ENCODE assay signal across 8 cellular contexts in the genomic region with DNA sequence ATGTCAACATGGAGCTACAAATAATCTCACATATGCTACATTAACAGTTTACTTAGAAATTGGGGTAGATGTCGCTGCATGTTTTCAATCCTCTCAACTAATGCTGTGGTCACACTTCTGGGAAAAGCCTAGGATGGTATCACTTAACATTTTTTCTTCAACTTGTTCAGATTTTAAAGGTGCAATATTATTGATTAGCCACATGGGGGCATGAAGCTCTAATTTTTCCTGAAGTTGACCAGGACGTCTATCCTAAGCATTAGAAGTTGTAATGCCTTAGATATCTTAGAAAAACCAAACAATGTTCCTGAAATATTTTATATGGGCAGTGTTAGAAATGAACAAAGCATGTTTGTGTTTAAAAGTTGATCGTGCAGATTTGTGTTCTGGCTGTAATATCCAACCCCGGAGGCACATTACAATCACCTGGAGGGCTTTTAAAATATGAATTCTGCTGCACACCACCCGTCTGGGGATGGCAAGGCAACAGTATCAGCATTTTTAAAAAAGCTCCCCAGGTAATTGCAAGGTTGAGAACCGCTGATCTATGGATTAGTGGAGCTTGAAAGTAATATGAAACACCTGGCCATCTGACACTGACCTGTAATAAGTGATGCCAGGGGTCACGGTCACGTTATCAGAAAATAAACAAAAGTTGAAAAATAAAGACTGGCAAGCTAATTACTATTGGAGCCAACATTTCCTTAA.
DNase-seq lines count a peak whose midpoint lies in the region; ATAC-seq and TF ChIP-seq lines count a peak whose summit lies in the region.

No MANE protein-coding gene starts in this region.

- TF ChIP-seq POLR2A in IMR-90 (IDR thresholded peaks at IDR 0.05; ENCODE audit: low read depth, low read length), result no peak
- TF ChIP-seq POLR2A in gastrocnemius medialis (IDR thresholded peaks at IDR 0.05), result no peak

- no peak overlapping the region for H3K27ac Mint-ChIP-seq in activated CD8-positive, alpha-beta memory T cell treated with anti-CD3 and anti-CD28 coated beads, Interleukin-2, amount 10 ng/mL, durations not matched to agents 7 days and 5 days
- no peak overlapping the region for H3K27ac Mint-ChIP-seq in activated naive CD8-positive, alpha-beta T cell treated with anti-CD3 and anti-CD28 coated beads, Interleukin-2, amount 50 U/mL, for 24 hours
- no peak overlapping the region for H3K27ac Mint-ChIP-seq in activated CD4-positive, alpha-beta T cell treated with anti-CD3 and anti-CD28 coated beads, Interleukin-2, amount 10 ng/mL, durations not matched to agents 7 days and 5 days

- peak overlapping the region; percentile 10; the same call in 1 of the 2 replicates for H2BK20ac ChIP-seq in IMR-90 (ENCODE audit: low read depth, low read length)

- intact Hi-C loops in IMR-90 (cut with micrococcal nuclease) (loop anchor here (1.0 to 5.0 kb wide), 5 partner anchors 148 to 364 kb away; partner anchors contain the start of gene CCBE1), gastrocnemius medialis (cut with DNase I; ENCODE audit: low total_unique reads) (loop anchor here (1.0 kb wide), 1 partner anchor 364 kb away; no protein-coding TSS in a partner anchor)

- peaks cover 13% of the 10 kb centered on the region for H3K27me3 Mint-ChIP-seq in activated CD8-positive, alpha-beta memory T cell treated with anti-CD3 and anti-CD28 coated beads, Interleukin-2, amount 10 ng/mL, durations not matched to agents 7 days and 5 days
- peaks cover 6% of the 10 kb centered on the region for H3K27me3 Mint-ChIP-seq in activated naive CD8-positive, alpha-beta T cell treated with anti-CD3 and anti-CD28 coated beads, Interleukin-2, amount 50 U/mL, for 24 hours
- H3K27me3 Mint-ChIP-seq in activated CD4-positive, alpha-beta T cell treated with anti-CD3 and anti-CD28 coated beads, Interleukin-2, amount 10 ng/mL, durations not matched to agents 7 days and 5 days, result peaks cover 8% of the 10 kb centered on the region

- no peak overlapping the region for H4K8ac ChIP-seq in IMR-90 (ENCODE audit: low read depth in 2 of 2, low read length in 2 of 2)

- H3K9me2 ChIP-seq in SK-N-SH, result no peaks in the 10 kb centered on the region

- POLR2A ChIA-PET in IMR-90 (lab: Charles Lee; ENCODE audit: unreplicated experiment), result interaction anchor here (0.5 to 0.9 kb wide), 2 partner anchors 222 to 259 kb away, joined by 3 read pairs; no protein-coding TSS in a partner anchor
- POLR2A ChIA-PET in SK-N-SH (lab: Yijun Ruan, JAX), result no interaction called here
- POLR2A ChIA-PET in activated CD4-positive, alpha-beta T cell treated with anti-CD3 and anti-CD28 coated beads, Interleukin-2, amount 10 ng/mL, durations not matched to agents 7 days and 5 days (lab: Charles Lee), result no interaction called here

- H3K4me1 Mint-ChIP-seq in activated CD8-positive, alpha-beta memory T cell treated with anti-CD3 and anti-CD28 coated beads, Interleukin-2, amount 10 ng/mL, durations not matched to agents 7 days and 5 days, result peaks cover 2% of the 10 kb centered on the region
- H3K4me1 Mint-ChIP-seq in activated naive CD8-positive, alpha-beta T cell treated with anti-CD3 and anti-CD28 coated beads, Interleukin-2, amount 50 U/mL, for 24 hours, result no peaks in the 10 kb centered on the region
- H3K4me1 Mint-ChIP-seq in activated CD4-positive, alpha-beta T cell treated with anti-CD3 and anti-CD28 coated beads, Interleukin-2, amount 10 ng/mL, durations not matched to agents 7 days and 5 days, result no peaks in the 10 kb centered on the region

- no peak overlapping the region for H4K91ac ChIP-seq in IMR-90 (ENCODE audit: insufficient read depth, low read depth, low read length)

- no peak overlapping the region for H2AK9ac ChIP-seq in IMR-90 (replicated peaks; ENCODE audit: low read depth, low read length, poor library complexity)

- H3F3A ChIP-seq in SK-N-SH (replicated peaks; ENCODE audit: insufficient read depth), result peaks cover 6% of the 10 kb centered on the region

- no peak overlapping the region for H3K56ac ChIP-seq in IMR-90 (ENCODE audit: extremely low read depth, insufficient read depth, low read length)

- no peak overlapping the region for H3K4me3 ChIP-seq in IMR-90 (ENCODE audit: insufficient read depth, low read depth, low read length)
- no peak overlapping the region for H3K4me3 ChIP-seq in SK-N-SH (ENCODE audit: low read depth in 2 of 2, low read length in 1 of 2)
- H3K4me3 ChIP-seq in foreskin fibroblast (ENCODE audit: low read depth in 1 of 2, low read length in 2 of 2), result no peak overlapping the region
- H3K4me3 ChIP-seq in gastrocnemius medialis, result no peak overlapping the region

- no peaks in the 10 kb centered on the region for H3K79me2 ChIP-seq in SK-N-SH (ENCODE audit: insufficient read depth)

- H3K9ac ChIP-seq in IMR-90 (ENCODE audit: low read depth, low read length), result peak overlapping the region; percentile 2; the same call in 1 of the 2 replicates
- H3K9ac ChIP-seq in SK-N-SH, result no peak overlapping the region

- no TSS peak for BruUV-seq in IMR-90 (replicated peaks; lab: Mats Ljungman, UMichigan)

- H2AFZ ChIP-seq in IMR-90 (replicated peaks; ENCODE audit: low read length, poor library complexity), result no peak overlapping the region
- no peak overlapping the region for H2AFZ ChIP-seq in SK-N-SH (ENCODE audit: low read depth)

- H4K20me1 ChIP-seq in IMR-90 (ENCODE audit: insufficient read depth, low read length) (no peaks in the 10 kb centered on the region), SK-N-SH (ENCODE audit: insufficient read depth) (no peaks in the 10 kb centered on the region)

- no peak overlapping the region for H3K23ac ChIP-seq in IMR-90 (ENCODE audit: low read depth, low read length)

- H3K4ac ChIP-seq in IMR-90 (ENCODE audit: low read depth, low read length), result 0 out of 2 replicates have a peak overlapping the region, but pooled peaks have one; percentile 16

- H2BK120ac ChIP-seq in IMR-90 (ENCODE audit: low read depth, low read length), result peak overlapping the region; percentile 3; the same call in 1 of the 2 replicates

- TF ChIP-seq RAD21 in IMR-90 (IDR thresholded peaks at IDR 0.05; ENCODE audit: low read length) (peak; percentile 82), SK-N-SH (IDR thresholded peaks at IDR 0.05; ENCODE audit: low read length) (peak; percentile 94)

- H2AK5ac ChIP-seq in IMR-90 (ENCODE audit: low read depth, low read length), result no peak overlapping the region

- no peaks in the 10 kb centered on the region; a peak in 1 of 4 replicates for H3K79me1 ChIP-seq in IMR-90 (ENCODE audit: low read depth in 1 of 2, low read length in 2 of 2)

- no peak overlapping the region for H2BK15ac ChIP-seq in IMR-90 (ENCODE audit: low read depth, low read length)

- peak overlapping the region; percentile 36; the same call in 1 of the 2 replicates for H3K27ac ChIP-seq in IMR-90 (ENCODE audit: insufficient read depth, low read length)
- H3K27ac ChIP-seq in SK-N-SH (ENCODE audit: low read depth in 2 of 2, low read length in 1 of 2), result peak overlapping the region; percentile 14 to 67; a peak in 2 of 4 replicates
- no peak overlapping the region for H3K27ac ChIP-seq in gastrocnemius medialis

- H3K4me2 ChIP-seq in IMR-90 (ENCODE audit: low read depth, low read length), result peak overlapping the region; percentile 21; the same call in 1 of the 2 replicates
- no peak overlapping the region for H3K4me2 ChIP-seq in SK-N-SH

- H4K5ac ChIP-seq in IMR-90 (ENCODE audit: low read depth, low read length), result peak overlapping the region; percentile 26; the same call in 1 of the 2 replicates

- no peaks in the 10 kb centered on the region for H3K36me3 Mint-ChIP-seq in activated CD8-positive, alpha-beta memory T cell treated with anti-CD3 and anti-CD28 coated beads, Interleukin-2, amount 10 ng/mL, durations not matched to agents 7 days and 5 days
- H3K36me3 Mint-ChIP-seq in activated naive CD8-positive, alpha-beta T cell treated with anti-CD3 and anti-CD28 coated beads, Interleukin-2, amount 50 U/mL, for 24 hours (ENCODE audit: low read depth), result no peaks in the 10 kb centered on the region
- H3K36me3 Mint-ChIP-seq in activated CD4-positive, alpha-beta T cell treated with anti-CD3 and anti-CD28 coated beads, Interleukin-2, amount 10 ng/mL, durations not matched to agents 7 days and 5 days (ENCODE audit: low read depth), result no peaks in the 10 kb centered on the region

- H3K14ac ChIP-seq in IMR-90 (replicated peaks; ENCODE audit: low read depth, low read length), result no peak overlapping the region; the same call in 1 of the 2 replicates

- H2BK5ac ChIP-seq in IMR-90 (ENCODE audit: low read depth, low read length, poor library complexity, severe bottlenecking), result no peak overlapping the region

- H3K9me1 ChIP-seq in IMR-90 (ENCODE audit: insufficient read depth, low read length), result peaks cover 4% of the 10 kb centered on the region; the same call in 1 of the 2 replicates

- H3K36me3 ChIP-seq in IMR-90 (ENCODE audit: control insufficient read depth, insufficient read depth, low read length) (peaks cover 2% of the 10 kb centered on the region; the same call in 1 of the 2 replicates), SK-N-SH (replicated peaks in 1 of 2; ENCODE audit: control insufficient read depth in 1 of 2, insufficient read depth in 2 of 2, low read length in 1 of 2) (no peaks in the 10 kb centered on the region), gastrocnemius medialis (no peaks in the 10 kb centered on the region)

- peaks cover 5% of the 10 kb centered on the region for H3K4me1 ChIP-seq in IMR-90 (ENCODE audit: control insufficient read depth, insufficient read depth, low read length)
- H3K4me1 ChIP-seq in SK-N-SH (ENCODE audit: control insufficient read depth in 1 of 2, insufficient read depth in 2 of 2, low read depth in 1 of 2, low read length in 1 of 2), result peaks cover 10 to 31% of the 10 kb centered on the region in 2 experiments; a peak in 3 of 4 replicates
- no peaks in the 10 kb centered on the region for H3K4me1 ChIP-seq in gastrocnemius medialis

- TF ChIP-seq EP300 in SK-N-SH (IDR thresholded peaks at IDR 0.05; ENCODE audit: borderline replicate concordance in 1 of 2, low read depth in 1 of 2, low read length in 1 of 2), result 0 out of 4 replicates have a peak, but pooled peaks of 1 of the 2 experiments have one; percentile 16

- WGBS in IMR-90 (ENCODE audit: extremely low coverage in 2 of 2, insufficient read length in 1 of 2), 2 experiments, result no CpG with 5 or more reads among the region's 8 CpGs
- WGBS in SK-N-SH (ENCODE audit: low lambda C conversion rate), result 32% methylated on average over 8 of the region's 8 CpGs

- H3K9me3 Mint-ChIP-seq in activated CD8-positive, alpha-beta memory T cell treated with anti-CD3 and anti-CD28 coated beads, Interleukin-2, amount 10 ng/mL, durations not matched to agents 7 days and 5 days (ENCODE audit: low read depth), result no peaks in the 10 kb centered on the region
- H3K9me3 Mint-ChIP-seq in activated naive CD8-positive, alpha-beta T cell treated with anti-CD3 and anti-CD28 coated beads, Interleukin-2, amount 50 U/mL, for 24 hours, result no peaks in the 10 kb centered on the region
- H3K9me3 Mint-ChIP-seq in activated CD4-positive, alpha-beta T cell treated with anti-CD3 and anti-CD28 coated beads, Interleukin-2, amount 10 ng/mL, durations not matched to agents 7 days and 5 days, result no peaks in the 10 kb centered on the region

- H3K9me3 ChIP-seq in IMR-90 (ENCODE audit: control insufficient read depth, insufficient read depth, low read length) (no peaks in the 10 kb centered on the region), SK-N-SH (no peaks in the 10 kb centered on the region), gastrocnemius medialis (no peaks in the 10 kb centered on the region)

- peak overlapping the region; percentile 17; the same call in 1 of the 2 replicates for H3K18ac ChIP-seq in IMR-90 (ENCODE audit: low read depth, low read length)

- TF ChIP-seq CTCF in IMR-90 (conservative IDR thresholded peaks at IDR 0.05; ENCODE audit: low read depth, low read length), result peak; percentile 77
- TF ChIP-seq CTCF in SK-N-SH (IDR thresholded peaks at IDR 0.05), result peak; percentile 75
- TF ChIP-seq CTCF in foreskin fibroblast (IDR thresholded peaks at IDR 0.05; ENCODE audit: low read depth, low read length), result peak; percentile 40
- TF ChIP-seq CTCF in gastrocnemius medialis (IDR thresholded peaks at IDR 0.05 in 4 of 5, conservative IDR thresholded peaks at IDR 0.05 in 1 of 5), result peak; percentile 25 to 50 (median 32)

- in situ Hi-C loops in IMR-90 (cut with MboI; ENCODE audit: low sequenced_read_pairs) (loop anchor here (5.0 to 25.0 kb wide), 3 partner anchors 178 to 363 kb away; partner anchors contain the start of gene CCBE1), gastrocnemius medialis (cut with MboI; ENCODE audit: low sequenced_read_pairs in 4 of 4) (loop anchor here (5.0 to 25.0 kb wide), 3 partner anchors 353 to 365 kb away; no protein-coding TSS in a partner anchor)

- H3K27me3 ChIP-seq in IMR-90 (ENCODE audit: control insufficient read depth, insufficient read depth, low read length) (no peaks in the 10 kb centered on the region), SK-N-SH (ENCODE audit: insufficient read depth) (no peaks in the 10 kb centered on the region), gastrocnemius medialis (no peaks in the 10 kb centered on the region)

- peak; percentile 86 for ATAC-seq in IMR-90 (ENCODE audit: low read depth)
- no peak for ATAC-seq in gastrocnemius medialis
- ATAC-seq in activated CD8-positive, alpha-beta memory T cell treated with anti-CD3 and anti-CD28 coated beads, Interleukin-2, amount 10 ng/mL, durations not matched to agents 7 days and 5 days, result no peak
- no peak for ATAC-seq in activated naive CD8-positive, alpha-beta T cell treated with anti-CD3 and anti-CD28 coated beads, Interleukin-2, amount 50 U/mL, for 24 hours

- peak; percentile 73 for DNase-seq in DMS53 (lab: John Stamatoyannopoulos, UW)
- DNase-seq in IMR-90, result peak; percentile 75
- peak; percentile 45 for DNase-seq in SK-N-SH
- DNase-seq in foreskin fibroblast, result peak; percentile 42 to 76
- DNase-seq in gastrocnemius medialis, result no peak
- no peak for DNase-seq in activated CD8-positive, alpha-beta memory T cell treated with anti-CD3 and anti-CD28 coated beads, Interleukin-2, amount 10 ng/mL, durations not matched to agents 7 days and 5 days
- DNase-seq in activated naive CD8-positive, alpha-beta T cell treated with anti-CD3 and anti-CD28 coated beads, Interleukin-2, amount 50 U/mL, for 24 hours, result no peak
- DNase-seq in activated CD4-positive, alpha-beta T cell treated with anti-CD3 and anti-CD28 coated beads, Interleukin-2, amount 10 ng/mL, durations not matched to agents 7 days and 5 days, result no peak

- H3K4me3 Mint-ChIP-seq in activated CD8-positive, alpha-beta memory T cell treated with anti-CD3 and anti-CD28 coated beads, Interleukin-2, amount 10 ng/mL, durations not matched to agents 7 days and 5 days, result no peak overlapping the region
- no peak overlapping the region for H3K4me3 Mint-ChIP-seq in activated naive CD8-positive, alpha-beta T cell treated with anti-CD3 and anti-CD28 coated beads, Interleukin-2, amount 50 U/mL, for 24 hours
- H3K4me3 Mint-ChIP-seq in activated CD4-positive, alpha-beta T cell treated with anti-CD3 and anti-CD28 coated beads, Interleukin-2, amount 10 ng/mL, durations not matched to agents 7 days and 5 days, result no peak overlapping the region

- dilution Hi-C loops in IMR-90 (cut with HindIII; ENCODE audit: low sequenced_read_pairs, unreplicated experiment), result no loop called here

- CTCF ChIA-PET in IMR-90 (lab: Yijun Ruan, JAX) (interaction anchor here (0.6 to 2.4 kb wide), 9 partner anchors 10 to 636 kb away, joined by 3 to 37 read pairs (median 3); partner anchors contain the start of gene CCBE1), SK-N-SH (lab: Yijun Ruan, JAX) (interaction anchor here (0.7 to 11.6 kb wide), 60 partner anchors 11 to 529 kb away, joined by 3 to 276 read pairs (median 6); partner anchors contain the start of gene CCBE1)
- CTCF ChIA-PET in activated CD8-positive, alpha-beta memory T cell treated with anti-CD3 and anti-CD28 coated beads, Interleukin-2, amount 10 ng/mL, durations not matched to agents 7 days and 5 days (lab: Charles Lee), result interaction anchor here (0.6 to 3.0 kb wide), 6 partner anchors 11 to 364 kb away, joined by 3 to 28 read pairs (median 4); no protein-coding TSS in a partner anchor
- CTCF ChIA-PET in activated CD4-positive, alpha-beta T cell treated with anti-CD3 and anti-CD28 coated beads, Interleukin-2, amount 10 ng/mL, durations not matched to agents 7 days and 5 days (lab: Charles Lee), result interaction anchor here (0.6 to 1.0 kb wide), 3 partner anchors 9 to 472 kb away, joined by 3 read pairs; no protein-coding TSS in a partner anchor

Comparison
In these comparisons a context has a peak if more than half of its experiments do, and no peak if none do; other contexts are left out.
1. DNase-seq: peak in DMS53 (single experiment), IMR-90 (single experiment), SK-N-SH (single experiment) and foreskin fibroblast (2 of 2); none in gastrocnemius medialis (0 of 2), activated CD8-positive, alpha-beta memory T cell treated with anti-CD3 and anti-CD28 coated beads, Interleukin-2, amount 10 ng/mL, durations not matched to agents 7 days and 5 days (single experiment), activated naive CD8-positive, alpha-beta T cell treated with anti-CD3 and anti-CD28 coated beads, Interleukin-2, amount 50 U/mL, for 24 hours (single experiment) and activated CD4-positive, alpha-beta T cell treated with anti-CD3 and anti-CD28 coated beads, Interleukin-2, amount 10 ng/mL, durations not matched to agents 7 days and 5 days (single experiment).
2. H3K27ac ChIP-seq: peak in IMR-90 (single experiment) and SK-N-SH (2 of 2); none in gastrocnemius medialis (0 of 4).
3. Peak in every context shown above with its lines, with median percentiles within 50 percentile points of each other: CTCF ChIP-seq.